In the genomic region with DNA sequence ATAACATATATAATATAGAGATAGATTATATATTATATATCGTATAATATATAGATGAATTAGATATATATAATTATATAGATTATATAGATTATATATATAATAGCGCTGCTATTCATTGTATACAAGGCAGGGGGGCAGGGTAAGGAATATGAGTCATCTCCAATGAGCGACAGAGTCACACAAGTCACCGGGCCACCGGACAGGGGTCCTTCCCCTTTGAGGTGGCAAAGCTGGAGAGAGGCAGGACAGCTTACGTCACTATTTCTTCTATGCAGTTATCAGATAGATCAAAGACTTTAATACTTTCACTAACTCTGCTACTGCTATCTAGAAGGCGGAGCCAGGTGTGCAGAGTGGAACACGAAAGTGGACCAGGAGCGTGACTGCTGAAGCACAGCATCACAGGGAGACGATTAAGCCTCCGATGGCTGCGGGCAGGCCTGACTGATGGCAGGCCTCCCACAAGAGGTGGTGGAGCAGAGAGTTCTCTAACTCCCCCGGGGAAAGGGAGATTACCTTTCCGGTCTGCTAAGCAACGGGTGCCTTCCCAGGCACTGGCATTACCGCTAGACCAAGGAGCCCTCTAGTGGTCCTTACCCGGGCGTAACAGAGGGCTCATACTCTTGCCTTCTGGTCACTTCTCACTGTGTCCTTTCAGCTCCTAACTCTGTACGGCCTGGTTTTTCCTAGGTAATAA, we compare ENCODE assay signal across 9 cellular contexts.
A peak's percentile ranks its signal among the peaks of the same experiment; 100 is the strongest.
DNase-seq lines count a peak whose midpoint lies in the region; ATAC-seq and TF ChIP-seq lines count a peak whose summit lies in the region.
"Had no signal": no experiment of that assay in that cellular context is flagged by ENCODE, and none has a peak within 500 bp of the region (broad histone marks: within the 10 kb centered on the region; RNA-seq: fewer than 3 reads in every experiment).

No MANE protein-coding gene starts in this region.

- no peaks in the 10 kb centered on the region for H3F3A ChIP-seq in OCI-LY1 (ENCODE audit: insufficient read depth, low read length)

- H4K8ac ChIP-seq in mesendoderm (ENCODE audit: low read depth, low read length): no peak overlapping the region

- H3K79me1 ChIP-seq in mesendoderm (ENCODE audit: low read length): no peaks in the 10 kb centered on the region

- peak; percentile 40 for ATAC-seq in GM18508 (IDR thresholded peaks at IDR 0.05; ENCODE audit: insufficient read depth, unreplicated experiment)
- ATAC-seq in activated naive CD4-positive, alpha-beta T cell treated with anti-CD3 and anti-CD28 coated beads, Interleukin-2, amount 50 U/mL, for 72 hours: no peak

- H3K4me1 ChIP-seq in OCI-LY1 (ENCODE audit: insufficient read depth, low read length, severe bottlenecking) (no peaks in the 10 kb centered on the region), mesendoderm (ENCODE audit: control insufficient read depth, low read depth, low read length) (no peaks in the 10 kb centered on the region)
- H3K4me1 ChIP-seq: parathyroid adenoma had no signal

- H3K36me3 ChIP-seq in OCI-LY1 (ENCODE audit: insufficient read depth, low read length): no peaks in the 10 kb centered on the region
- H3K36me3 ChIP-seq in mesendoderm (ENCODE audit: control insufficient read depth, insufficient read depth, low read length): no peaks in the 10 kb centered on the region

- H2BK15ac ChIP-seq in mesendoderm (replicated peaks; ENCODE audit: low read depth): no peak overlapping the region

- no peak overlapping the region for H3K27ac ChIP-seq in OCI-LY1 (ENCODE audit: low read depth, low read length, poor library complexity, severe bottlenecking)
- H3K27ac ChIP-seq in mesendoderm (ENCODE audit: low read depth, low read length): no peak overlapping the region
- H3K27ac ChIP-seq: parathyroid adenoma had no signal

- H3K79me2 ChIP-seq in OCI-LY1 (ENCODE audit: insufficient read depth, low read length): no peaks in the 10 kb centered on the region
- no peaks in the 10 kb centered on the region for H3K79me2 ChIP-seq in mesendoderm (ENCODE audit: control insufficient read depth, insufficient read depth, low read length)
- H3K79me2 ChIP-seq: parathyroid adenoma had no signal

- H3K36me3 Mint-ChIP-seq in immature natural killer cell: no peaks in the 10 kb centered on the region
- H3K36me3 Mint-ChIP-seq in activated naive CD4-positive, alpha-beta T cell treated with anti-CD3 and anti-CD28 coated beads, Interleukin-2, amount 50 U/mL, for 72 hours: no peaks in the 10 kb centered on the region

- peak; percentile 15; the same call in 1 of the 2 replicates for TF ChIP-seq CTCF in OCI-LY1 (IDR thresholded peaks at IDR 0.05; ENCODE audit: low read length)

- peak; percentile 18 for DNase-seq in HEK293T (ENCODE audit: extremely low spot score)
- peak; percentile 90 for DNase-seq in mesendoderm
- DNase-seq in NCI-H2029 (lab: John Stamatoyannopoulos, UW): no peak
- DNase-seq in activated gamma-delta T cell treated with Interleukin-2 at 50 U/mL for 16 hours: no peak
- DNase-seq in immature natural killer cell: no peak
- no peak for DNase-seq in activated naive CD4-positive, alpha-beta T cell treated with anti-CD3 and anti-CD28 coated beads, Interleukin-2, amount 50 U/mL, for 72 hours (ENCODE audit: low spot score in 2 of 2)

- H3K9me2 ChIP-seq in OCI-LY1 (ENCODE audit: low read depth, low read length): no peaks in the 10 kb centered on the region

- no peaks in the 10 kb centered on the region for H3K27me3 ChIP-seq in OCI-LY1 (ENCODE audit: insufficient read depth, low read length)
- no peaks in the 10 kb centered on the region for H3K27me3 ChIP-seq in mesendoderm (ENCODE audit: insufficient read depth, low read length, poor library complexity)

- H3K27ac Mint-ChIP-seq in immature natural killer cell: no peak overlapping the region
- no peak overlapping the region for H3K27ac Mint-ChIP-seq in activated naive CD4-positive, alpha-beta T cell treated with anti-CD3 and anti-CD28 coated beads, Interleukin-2, amount 50 U/mL, for 72 hours

- H2AFZ ChIP-seq in OCI-LY1 (ENCODE audit: low read length): no peak overlapping the region
- H2AFZ ChIP-seq: parathyroid adenoma had no signal

- no peak overlapping the region for H4K5ac ChIP-seq in mesendoderm (ENCODE audit: low read length)

- POLR2A ChIA-PET in HEK293T (lab: Yijun Ruan, JAX): no interaction called here

- CTCF ChIA-PET in HEK293T (lab: Yijun Ruan, JAX): interaction anchor here (0.6 kb wide), 1 partner anchor 34 kb away, joined by 5 read pairs; no protein-coding TSS in a partner anchor

- H3K9me3 Mint-ChIP-seq in immature natural killer cell: peaks cover 0 to 29% (median 6%) of the 10 kb centered on the region in 6 donors
- H3K9me3 Mint-ChIP-seq in activated naive CD4-positive, alpha-beta T cell treated with anti-CD3 and anti-CD28 coated beads, Interleukin-2, amount 50 U/mL, for 72 hours: no peaks in the 10 kb centered on the region

- no peak overlapping the region for H3K18ac ChIP-seq in mesendoderm (ENCODE audit: low read length)

- H3K27me3 Mint-ChIP-seq in immature natural killer cell (ENCODE audit: low read depth in 3 of 3): no peaks in the 10 kb centered on the region

- no peaks in the 10 kb centered on the region for H3K4me1 Mint-ChIP-seq in immature natural killer cell

- no peak overlapping the region for H2BK120ac ChIP-seq in mesendoderm (ENCODE audit: low read depth, low read length)

- no peak overlapping the region for H2BK5ac ChIP-seq in mesendoderm (ENCODE audit: low read length)

- no peak overlapping the region for H3K23ac ChIP-seq in mesendoderm (ENCODE audit: low read length)

- H3K9me3 ChIP-seq in OCI-LY1 (ENCODE audit: low read length): no peaks in the 10 kb centered on the region

- H3K4ac ChIP-seq in mesendoderm (ENCODE audit: low read depth, low read length): no peak overlapping the region

- no peak overlapping the region for H3K56ac ChIP-seq in mesendoderm (ENCODE audit: low read length)

- no peak overlapping the region for H3K4me3 ChIP-seq in OCI-LY1 (ENCODE audit: low read depth, low read length, poor library complexity, severe bottlenecking)
- no peak overlapping the region for H3K4me3 ChIP-seq in mesendoderm (ENCODE audit: low read length)

- no peaks in the 10 kb centered on the region for H4K20me1 ChIP-seq in OCI-LY1 (ENCODE audit: insufficient read depth, low read length)

- no peak overlapping the region for H3K9ac ChIP-seq in OCI-LY1 (ENCODE audit: low read length)
- no peak overlapping the region for H3K9ac ChIP-seq in mesendoderm (ENCODE audit: low read length)
- H3K9ac ChIP-seq: parathyroid adenoma had no signal

- WGBS in mesendoderm (ENCODE audit: extremely low coverage, insufficient coverage, low lambda C conversion rate): no CpG with 5 or more reads among the region's 19 CpGs

- H3K4me3 Mint-ChIP-seq in immature natural killer cell: no peak overlapping the region

- H2AK5ac ChIP-seq in mesendoderm (ENCODE audit: low read length): no peak overlapping the region

- H3K4me2 ChIP-seq in OCI-LY1 (ENCODE audit: low read length): no peak overlapping the region
- H3K4me2 ChIP-seq in mesendoderm (ENCODE audit: low read length): no peak overlapping the region

TF ChIP-seq in HEK293T, 16 proteins besides CTCF, POLR2A, EP300 and RAD21:
- no peak for TF ChIP-seq FOXM1 (IDR thresholded peaks at IDR 0.05; ENCODE audit: borderline replicate concordance)
- no peak for TF ChIP-seq SP1 (IDR thresholded peaks at IDR 0.05)
- TF ChIP-seq LEF1 (IDR thresholded peaks at IDR 0.05; ENCODE audit: borderline replicate concordance): no peak
- TF ChIP-seq FOXK2 (IDR thresholded peaks at IDR 0.05): no peak
- no peak for TF ChIP-seq HDGF (IDR thresholded peaks at IDR 0.05; ENCODE audit: borderline replicate concordance)
- TF ChIP-seq, protein P1, sequence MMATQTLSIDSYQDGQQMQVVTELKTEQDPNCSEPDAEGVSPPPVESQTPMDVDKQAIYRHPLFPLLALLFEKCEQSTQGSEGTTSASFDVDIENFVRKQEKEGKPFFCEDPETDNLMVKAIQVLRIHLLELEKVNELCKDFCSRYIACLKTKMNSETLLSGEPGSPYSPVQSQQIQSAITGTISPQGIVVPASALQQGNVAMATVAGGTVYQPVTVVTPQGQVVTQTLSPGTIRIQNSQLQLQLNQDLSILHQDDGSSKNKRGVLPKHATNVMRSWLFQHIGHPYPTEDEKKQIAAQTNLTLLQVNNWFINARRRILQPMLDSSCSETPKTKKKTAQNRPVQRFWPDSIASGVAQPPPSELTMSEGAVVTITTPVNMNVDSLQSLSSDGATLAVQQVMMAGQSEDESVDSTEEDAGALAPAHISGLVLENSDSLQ (IDR thresholded peaks at IDR 0.05): no peak
- no peak for TF ChIP-seq L3MBTL2 (conservative IDR thresholded peaks at IDR 0.05)
- no peak for TF ChIP-seq SUZ12 (IDR thresholded peaks at IDR 0.05)
- TF ChIP-seq FOXA1 (IDR thresholded peaks at IDR 0.05): no peak

Comparison
In these comparisons a context has a peak if more than half of its experiments do, and no peak if none do; other contexts are left out.
1. DNase-seq: peak in HEK293T (single experiment) and mesendoderm (single experiment); none in NCI-H2029 (single experiment), activated gamma-delta T cell treated with Interleukin-2 at 50 U/mL for 16 hours (single experiment), immature natural killer cell (0 of 3) and activated naive CD4-positive, alpha-beta T cell treated with anti-CD3 and anti-CD28 coated beads, Interleukin-2, amount 50 U/mL, for 72 hours (0 of 2).